Comparison of ENCODE assay signal across 8 cellular contexts in the genomic region with DNA sequence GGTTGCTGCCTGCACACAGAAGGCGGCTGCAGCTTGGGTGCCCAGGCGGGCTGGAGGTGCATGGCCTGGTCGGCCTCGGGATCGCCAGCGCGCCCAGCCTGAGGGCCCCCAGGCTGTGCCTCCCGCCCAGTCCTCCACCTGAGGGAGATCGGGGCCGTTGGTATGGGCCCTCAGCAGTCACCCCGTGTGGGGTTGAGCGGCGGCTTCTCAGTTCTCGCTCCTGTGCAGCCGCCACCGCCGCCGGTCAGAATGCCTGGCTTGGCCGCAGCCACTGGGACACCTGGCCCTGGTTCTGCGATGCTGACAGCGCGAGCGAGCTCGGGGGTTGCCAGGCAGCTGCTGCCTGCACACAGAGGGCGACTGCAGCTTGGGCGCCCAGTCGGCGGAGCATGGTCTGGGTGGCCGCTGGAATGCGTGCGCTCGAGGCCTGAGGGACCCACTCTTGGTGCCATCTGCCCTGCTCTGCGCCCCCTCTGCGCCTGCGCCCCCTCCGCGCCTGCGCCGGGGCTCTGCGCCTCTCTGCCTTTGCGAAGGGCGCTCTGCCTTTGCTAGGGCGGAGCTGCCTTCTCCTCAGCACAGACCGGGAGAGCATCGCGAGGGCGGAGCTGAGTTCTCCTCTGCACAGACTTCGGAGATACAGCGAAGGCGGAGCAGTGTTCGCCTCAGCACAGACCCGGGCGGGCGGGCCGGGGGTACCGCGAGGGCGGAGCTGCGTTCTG.
DNase-seq lines count a peak whose midpoint lies in the region; FAIRE-seq and TF ChIP-seq lines count a peak whose summit lies in the region.
"Not testable (repeated sequence)": the region's sequence is repeated elsewhere in the genome, so short reads cannot be mapped to it uniquely, and the experiment has no call there.

No MANE protein-coding gene starts in this region.

- intact Hi-C loops in testis (cut with DNase I; ENCODE audit: low total_unique reads), result not testable (repeated sequence)

- peaks cover 28% of the 10 kb centered on the region for H3K27me3 ChIP-seq in H7 (ENCODE audit: control insufficient read depth, insufficient read depth, low read length)
- H3K27me3 ChIP-seq in HUES6 (ENCODE audit: control insufficient read depth, insufficient read depth, low read length), result peaks cover 45% of the 10 kb centered on the region
- not testable (repeated sequence) for H3K27me3 ChIP-seq in bronchial epithelial cell (ENCODE audit: control insufficient read depth, insufficient read depth, low read length); testis

- DNase-seq in GM12891 (ENCODE audit: insufficient read length, low spot score), result peak; percentile 47
- peak; percentile 80 for DNase-seq in H7
- DNase-seq in activated CD4-positive, alpha-beta T cell treated with anti-CD3 and anti-CD28 coated beads, Interleukin-2, amount 50 U/mL, for 1 hour, result peak; percentile 62
- peak; percentile 55 for DNase-seq in bronchial epithelial cell (ENCODE audit: low read depth)
- DNase-seq in renal cortical epithelial cell (ENCODE audit: low read depth), result peak; percentile 13
- DNase-seq in testis, result peak; percentile 83

- H3K27ac ChIP-seq in HUES6 (ENCODE audit: low read depth, low read length); testis: not testable (repeated sequence)

- not testable (repeated sequence) for H3K9ac ChIP-seq in HUES6 (ENCODE audit: low read length)

- not testable (repeated sequence) for FAIRE-seq in GM12891 (lab: Jason Lieb, UNC); bronchial epithelial cell (lab: Jason Lieb, UNC)

- TF ChIP-seq POLR2A in GM12891 (IDR thresholded peaks at IDR 0.05; ENCODE audit: low read depth, low read length); testis (IDR thresholded peaks at IDR 0.05): not testable (repeated sequence)

- WGBS in testis, 2 donors, result 1 to 5% methylated on average over 8 to 23 of the region's 59 CpGs

- H3K36me3 ChIP-seq in H7 (replicated peaks; ENCODE audit: control insufficient read depth, insufficient read depth, low read length); HUES6 (ENCODE audit: control insufficient read depth, insufficient read depth, low read length); bronchial epithelial cell (ENCODE audit: control insufficient read depth, insufficient read depth, low read length); testis (ENCODE audit: low read depth, missing control alignments): not testable (repeated sequence)

- H3K4me3 ChIP-seq in H7 (ENCODE audit: insufficient read depth, low read depth, low read length), result peak overlapping the region; percentile 41
- peak overlapping the region; percentile 60 for H3K4me3 ChIP-seq in HUES6 (ENCODE audit: low read depth, low read length)
- peak overlapping the region; percentile 43 for H3K4me3 ChIP-seq in bronchial epithelial cell (ENCODE audit: low read depth, low read length)
- H3K4me3 ChIP-seq in iPS-18c (ENCODE audit: insufficient read depth, low read depth, low read length), result peak overlapping the region; percentile 40; the same call in 1 of the 2 replicates
- peak overlapping the region; percentile 42 to 55 for H3K4me3 ChIP-seq in testis

- not testable (repeated sequence) for H3K9me3 ChIP-seq in HUES6 (ENCODE audit: control insufficient read depth, insufficient read depth, low read depth, low read length); iPS-18c (ENCODE audit: control insufficient read depth, insufficient read depth, low read length); testis

- not testable (repeated sequence) for H3K4me1 ChIP-seq in HUES6 (ENCODE audit: control insufficient read depth, insufficient read depth, low read length); testis

- not testable (repeated sequence) for TF ChIP-seq CTCF in bronchial epithelial cell (IDR thresholded peaks at IDR 0.05; ENCODE audit: insufficient read depth, low read length, severe bottlenecking); testis (IDR thresholded peaks at IDR 0.05)

Comparison
In these comparisons a context has a peak if more than half of its experiments do, and no peak if none do; other contexts are left out.
1. DNase-seq: peak in every context shown above with its lines; median percentile 83 in testis; 80 in H7; 62 in activated CD4-positive, alpha-beta T cell treated with anti-CD3 and anti-CD28 coated beads, Interleukin-2, amount 50 U/mL, for 1 hour; 55 in bronchial epithelial cell; 47 in GM12891; 13 in renal cortical epithelial cell.